14 cellular contexts compared by ENCODE assay signal in the genomic region with DNA sequence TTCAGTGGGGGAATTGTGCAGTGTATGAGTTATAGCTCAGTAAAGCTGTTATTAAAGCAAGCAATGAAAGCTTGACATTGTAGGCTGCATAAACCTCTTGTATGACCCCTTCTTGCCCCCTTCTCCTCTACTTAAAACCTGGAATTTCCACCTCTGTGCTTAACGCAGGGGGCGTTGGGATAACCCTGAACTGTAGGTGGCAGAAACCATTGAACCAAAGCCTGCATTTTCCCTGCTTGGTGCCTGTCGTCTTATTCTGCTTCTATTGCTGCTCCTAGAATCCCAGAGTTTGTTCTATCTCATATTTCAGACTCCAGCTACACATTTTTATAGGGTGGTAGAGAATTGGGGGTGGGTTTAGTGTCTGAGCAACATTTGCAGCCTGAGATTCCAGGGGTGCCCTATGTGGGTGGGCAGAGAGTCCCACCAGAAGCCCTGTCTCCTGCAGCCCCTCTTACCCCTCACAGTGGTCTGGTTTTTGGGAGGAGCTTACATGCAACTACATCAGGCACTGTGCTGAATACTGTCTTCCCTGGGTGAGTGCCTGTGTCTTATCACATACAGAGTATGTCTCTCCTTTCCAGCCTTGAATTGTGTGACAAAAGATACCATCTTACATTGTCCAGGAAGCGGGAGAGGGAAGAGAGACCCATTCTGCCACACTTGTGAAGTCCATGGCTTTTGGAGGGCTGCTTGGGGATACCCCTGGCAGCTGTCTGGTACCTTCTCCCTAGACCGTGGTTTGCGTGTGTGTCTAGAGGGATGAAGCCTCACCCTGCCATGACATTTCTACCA.
DNase-seq lines count a peak whose midpoint lies in the region; ATAC-seq and TF ChIP-seq lines count a peak whose summit lies in the region.
"Had no signal": no experiment of that assay in that cellular context is flagged by ENCODE, and none has a peak within 500 bp of the region (broad histone marks: within the 10 kb centered on the region; RNA-seq: fewer than 3 reads in every experiment).

No MANE protein-coding gene starts in this region.

- H2AFZ ChIP-seq in SK-N-SH (ENCODE audit: low read depth): no peak overlapping the region

- no peaks in the 10 kb centered on the region for H4K20me1 ChIP-seq in SK-N-SH (ENCODE audit: insufficient read depth)

- WGBS in SK-N-SH (ENCODE audit: low lambda C conversion rate): 19% methylated on average over 4 of the region's 6 CpGs

- H3K27me3 ChIP-seq in SK-N-SH (ENCODE audit: insufficient read depth): no peaks in the 10 kb centered on the region

- DNase-seq in SK-N-SH (peak; percentile 36), NCI-H2227 treated with DMSO at 0.1 percent for 48 hours (lab: John Stamatoyannopoulos, UW) (peak; percentile 73), left kidney (ENCODE audit: low read depth, low spot score) (peak; percentile 53), A172 (ENCODE audit: low spot score) (no peak)
- DNase-seq: DND-41, GDM1, GOT3, IMR-90, Kasumi-1, KBM-7 had no signal

- peak; percentile 18; the same call in 1 of the 2 replicates for TF ChIP-seq RAD21 in SK-N-SH (IDR thresholded peaks at IDR 0.05; ENCODE audit: low read length)

- peak in 1 of 2 experiments; percentile 65; a peak in 1 of 4 replicates for TF ChIP-seq EP300 in SK-N-SH (IDR thresholded peaks at IDR 0.05; ENCODE audit: borderline replicate concordance in 1 of 2, low read depth in 1 of 2, low read length in 1 of 2)

- peaks cover 0 to 71% of the 10 kb centered on the region in 2 experiments; a peak in 2 of 4 replicates for H3K4me1 ChIP-seq in SK-N-SH (ENCODE audit: control insufficient read depth in 1 of 2, insufficient read depth in 2 of 2, low read depth in 1 of 2, low read length in 1 of 2)

- no peak for TF ChIP-seq CTCF in SK-N-SH (IDR thresholded peaks at IDR 0.05)

- CTCF ChIA-PET in SK-N-SH (lab: Yijun Ruan, JAX): interaction anchor here (0.5 to 8.9 kb wide), 16 partner anchors 9 to 1138 kb away, joined by 3 to 138 read pairs (median 6); no protein-coding TSS in a partner anchor

- no peak overlapping the region; a peak in 1 of 4 replicates for H3K4me3 ChIP-seq in SK-N-SH (ENCODE audit: low read depth in 2 of 2, low read length in 1 of 2)

- no peak overlapping the region for H3K4me2 ChIP-seq in SK-N-SH

- peak overlapping the region in 1 of 2 experiments; percentile 100; a peak in 2 of 4 replicates for H3K27ac ChIP-seq in SK-N-SH (ENCODE audit: low read depth in 2 of 2, low read length in 1 of 2)

- no peaks in the 10 kb centered on the region for H3F3A ChIP-seq in SK-N-SH (replicated peaks; ENCODE audit: insufficient read depth)

- POLR2A ChIA-PET in SK-N-SH (lab: Yijun Ruan, JAX): interaction anchor here (0.5 to 4.5 kb wide), 6 partner anchors 31 to 120 kb away, joined by 3 to 57 read pairs (median 8); no protein-coding TSS in a partner anchor

- H3K9me2 ChIP-seq in SK-N-SH: no peaks in the 10 kb centered on the region

- H3K9ac ChIP-seq in SK-N-SH: no peak overlapping the region

- no peak for ATAC-seq in SK-N-SH treated with all-trans-retinoic acid at 6 μM for 48 hours
- no peak for ATAC-seq in GM18520 (IDR thresholded peaks at IDR 0.05; ENCODE audit: unreplicated experiment)
- ATAC-seq in HG03354 (IDR thresholded peaks at IDR 0.05; ENCODE audit: poor library complexity, severe bottlenecking, unreplicated experiment): no peak
- ATAC-seq: HCT116 had no signal

- H3K36me3 ChIP-seq in SK-N-SH (replicated peaks in 1 of 2; ENCODE audit: control insufficient read depth in 1 of 2, insufficient read depth in 2 of 2, low read length in 1 of 2): no peaks in the 10 kb centered on the region

- no peaks in the 10 kb centered on the region for H3K9me3 ChIP-seq in SK-N-SH

- no peaks in the 10 kb centered on the region for H3K79me2 ChIP-seq in SK-N-SH (ENCODE audit: insufficient read depth)

TF ChIP-seq in SK-N-SH, 30 proteins besides CTCF, POLR2A, EP300 and RAD21:
- TF ChIP-seq FOXJ3 (CRISPR knock-in tag; IDR thresholded peaks at IDR 0.05) (0 out of 2 replicates have a peak, but pooled peaks have one; percentile 58), TCF12 (IDR thresholded peaks at IDR 0.05) (no peak), GATA2 (CRISPR knock-in tag; IDR thresholded peaks at IDR 0.05) (peak; percentile 91), CHD2 (IDR thresholded peaks at IDR 0.05; ENCODE audit: low read length, partially characterized antibody) (peak; percentile 33)
- TF ChIP-seq, protein P1, sequence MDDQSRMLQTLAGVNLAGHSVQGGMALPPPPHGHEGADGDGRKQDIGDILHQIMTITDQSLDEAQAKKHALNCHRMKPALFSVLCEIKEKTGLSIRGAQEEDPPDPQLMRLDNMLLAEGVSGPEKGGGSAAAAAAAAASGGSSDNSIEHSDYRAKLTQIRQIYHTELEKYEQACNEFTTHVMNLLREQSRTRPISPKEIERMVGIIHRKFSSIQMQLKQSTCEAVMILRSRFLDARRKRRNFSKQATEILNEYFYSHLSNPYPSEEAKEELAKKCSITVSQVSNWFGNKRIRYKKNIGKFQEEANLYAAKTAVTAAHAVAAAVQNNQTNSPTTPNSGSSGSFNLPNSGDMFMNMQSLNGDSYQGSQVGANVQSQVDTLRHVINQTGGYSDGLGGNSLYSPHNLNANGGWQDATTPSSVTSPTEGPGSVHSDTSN (IDR thresholded peaks at IDR 0.05): no peak

TF ChIP-seq in SK-N-SH treated with all-trans-retinoic acid at 6 μM for 48 hours, 23 proteins besides CTCF, POLR2A, EP300 and RAD21:
- TF ChIP-seq ZC3H10 (CRISPR knock-in tag; IDR thresholded peaks at IDR 0.05) (no peak), ISL1 (CRISPR knock-in tag; IDR thresholded peaks at IDR 0.05) (no peak), SNAI2 (CRISPR knock-in tag; IDR thresholded peaks at IDR 0.05) (no peak), CSDC2 (CRISPR knock-in tag; IDR thresholded peaks at IDR 0.05) (no peak), RARB (CRISPR knock-in tag; IDR thresholded peaks at IDR 0.05) (no peak), PPARA (CRISPR knock-in tag; IDR thresholded peaks at IDR 0.05; ENCODE audit: borderline replicate concordance) (no peak), TCF4 (CRISPR knock-in tag; IDR thresholded peaks at IDR 0.05; ENCODE audit: borderline replicate concordance) (no peak), TOX (CRISPR knock-in tag; IDR thresholded peaks at IDR 0.05; ENCODE audit: borderline replicate concordance) (no peak), ESRRG (CRISPR knock-in tag; IDR thresholded peaks at IDR 0.05) (no peak), GLIS3 (CRISPR knock-in tag; IDR thresholded peaks at IDR 0.05) (no peak), ZFP3 (CRISPR knock-in tag; IDR thresholded peaks at IDR 0.05) (no peak), ZNF8 (CRISPR knock-in tag; IDR thresholded peaks at IDR 0.05) (no peak)
- TF ChIP-seq, protein P2, sequence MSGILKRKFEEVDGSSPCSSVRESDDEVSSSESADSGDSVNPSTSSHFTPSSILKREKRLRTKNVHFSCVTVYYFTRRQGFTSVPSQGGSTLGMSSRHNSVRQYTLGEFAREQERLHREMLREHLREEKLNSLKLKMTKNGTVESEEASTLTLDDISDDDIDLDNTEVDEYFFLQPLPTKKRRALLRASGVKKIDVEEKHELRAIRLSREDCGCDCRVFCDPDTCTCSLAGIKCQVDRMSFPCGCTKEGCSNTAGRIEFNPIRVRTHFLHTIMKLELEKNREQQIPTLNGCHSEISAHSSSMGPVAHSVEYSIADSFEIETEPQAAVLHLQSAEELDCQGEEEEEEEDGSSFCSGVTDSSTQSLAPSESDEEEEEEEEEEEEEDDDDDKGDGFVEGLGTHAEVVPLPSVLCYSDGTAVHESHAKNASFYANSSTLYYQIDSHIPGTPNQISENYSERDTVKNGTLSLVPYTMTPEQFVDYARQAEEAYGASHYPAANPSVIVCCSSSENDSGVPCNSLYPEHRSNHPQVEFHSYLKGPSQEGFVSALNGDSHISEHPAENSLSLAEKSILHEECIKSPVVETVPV (CRISPR knock-in tag; IDR thresholded peaks at IDR 0.05): no peak
- TF ChIP-seq, protein P3, sequence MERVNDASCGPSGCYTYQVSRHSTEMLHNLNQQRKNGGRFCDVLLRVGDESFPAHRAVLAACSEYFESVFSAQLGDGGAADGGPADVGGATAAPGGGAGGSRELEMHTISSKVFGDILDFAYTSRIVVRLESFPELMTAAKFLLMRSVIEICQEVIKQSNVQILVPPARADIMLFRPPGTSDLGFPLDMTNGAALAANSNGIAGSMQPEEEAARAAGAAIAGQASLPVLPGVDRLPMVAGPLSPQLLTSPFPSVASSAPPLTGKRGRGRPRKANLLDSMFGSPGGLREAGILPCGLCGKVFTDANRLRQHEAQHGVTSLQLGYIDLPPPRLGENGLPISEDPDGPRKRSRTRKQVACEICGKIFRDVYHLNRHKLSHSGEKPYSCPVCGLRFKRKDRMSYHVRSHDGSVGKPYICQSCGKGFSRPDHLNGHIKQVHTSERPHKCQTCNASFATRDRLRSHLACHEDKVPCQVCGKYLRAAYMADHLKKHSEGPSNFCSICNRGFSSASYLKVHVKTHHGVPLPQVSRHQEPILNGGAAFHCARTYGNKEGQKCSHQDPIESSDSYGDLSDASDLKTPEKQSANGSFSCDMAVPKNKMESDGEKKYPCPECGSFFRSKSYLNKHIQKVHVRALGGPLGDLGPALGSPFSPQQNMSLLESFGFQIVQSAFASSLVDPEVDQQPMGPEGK (CRISPR knock-in tag; IDR thresholded peaks at IDR 0.05; ENCODE audit: borderline replicate concordance): no peak
- TF ChIP-seq, protein P4, sequence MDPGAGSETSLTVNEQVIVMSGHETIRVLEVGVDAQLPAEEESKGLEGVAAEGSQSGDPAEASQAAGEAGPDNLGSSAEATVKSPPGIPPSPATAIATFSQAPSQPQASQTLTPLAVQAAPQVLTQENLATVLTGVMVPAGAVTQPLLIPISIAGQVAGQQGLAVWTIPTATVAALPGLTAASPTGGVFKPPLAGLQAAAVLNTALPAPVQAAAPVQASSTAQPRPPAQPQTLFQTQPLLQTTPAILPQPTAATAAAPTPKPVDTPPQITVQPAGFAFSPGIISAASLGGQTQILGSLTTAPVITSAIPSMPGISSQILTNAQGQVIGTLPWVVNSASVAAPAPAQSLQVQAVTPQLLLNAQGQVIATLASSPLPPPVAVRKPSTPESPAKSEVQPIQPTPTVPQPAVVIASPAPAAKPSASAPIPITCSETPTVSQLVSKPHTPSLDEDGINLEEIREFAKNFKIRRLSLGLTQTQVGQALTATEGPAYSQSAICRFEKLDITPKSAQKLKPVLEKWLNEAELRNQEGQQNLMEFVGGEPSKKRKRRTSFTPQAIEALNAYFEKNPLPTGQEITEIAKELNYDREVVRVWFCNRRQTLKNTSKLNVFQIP (CRISPR knock-in tag; IDR thresholded peaks at IDR 0.05; ENCODE audit: borderline replicate concordance, low read depth): no peak
TF ChIP-seq in SK-N-SH treated with all-trans-retinoic acid at 6 μM for 48 hours: peak in this region for 0.
